In the genomic region with DNA sequence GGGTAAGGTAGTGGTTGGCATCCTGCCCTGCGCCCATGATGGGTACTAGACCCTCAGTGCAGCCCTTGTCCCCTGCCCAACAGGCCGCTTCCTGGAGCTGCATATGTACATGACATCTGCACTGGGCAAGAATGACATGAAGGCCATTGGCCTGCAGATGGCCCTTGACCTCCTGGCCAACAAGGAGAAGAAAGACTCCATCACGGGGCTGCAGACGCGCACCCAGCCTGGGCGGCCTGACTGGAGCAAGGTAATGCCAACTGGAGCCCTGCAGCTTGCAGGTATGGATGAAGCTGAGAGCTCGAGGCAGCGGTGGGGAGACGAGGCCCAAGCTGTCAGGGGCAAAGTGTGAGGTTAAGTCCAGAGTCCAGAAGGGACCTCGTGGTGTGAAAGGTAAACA, we compare ENCODE assay signal across 26 cellular contexts. TPM values are rescaled to one million over a fixed set of nuclear protein-coding genes. Genes with fewer than 3 reads are reported as not detected.
"Had no signal": no experiment of that assay in that cellular context is flagged by ENCODE, and none has a peak within 500 bp of the region (broad histone marks: within the 10 kb centered on the region; RNA-seq: fewer than 3 reads in every experiment).

No MANE protein-coding gene starts in this region.

- H3K4me3 ChIP-seq: neural progenitor cell, ovary, psoas muscle, right lobe of liver, sigmoid colon, stomach, thoracic aorta, thyroid gland, tibial nerve, upper lobe of left lung, uterus had no signal

- FAIRE-seq: small intestine had no signal

- H3K9me3 ChIP-seq: ovary, psoas muscle, right lobe of liver, sigmoid colon, stomach, thoracic aorta, thyroid gland, tibial nerve, upper lobe of left lung, uterus had no signal

- H3K27ac ChIP-seq: neural progenitor cell, ovary, parathyroid adenoma, psoas muscle, right lobe of liver, sigmoid colon, stomach, thoracic aorta, thyroid gland, tibial nerve, upper lobe of left lung, uterus had no signal

- ATAC-seq: natural killer cell; psoas muscle; right cardiac atrium; right lobe of liver; stimulated activated effector memory CD8-positive, alpha-beta T cell treated with anti-CD3 and anti-CD28 coated beads, Interleukin-12 subunit alpha, Interleukin-12 subunit beta, amount 100 ng/mL, for 72 hours; stimulated activated naive B cell treated with anti-CD40 and anti-IgM and Interleukin-4, amounts not matched to agents 10 μg/mL and 1 μg/mL and 100 μg/mL, for 72 hours had no signal

- H3K4me1 ChIP-seq: neural progenitor cell, parathyroid adenoma, thyroid gland, uterus had no signal

- H3K36me3 ChIP-seq: neural progenitor cell, ovary, right lobe of liver, sigmoid colon, stomach, thoracic aorta, thyroid gland, tibial nerve, upper lobe of left lung, uterus had no signal

- H3K27me3 ChIP-seq: ovary, right lobe of liver, thyroid gland, upper lobe of left lung, uterus had no signal

- DNase-seq: natural killer cell; occipital lobe; ovary; psoas muscle; right cardiac atrium; right lobe of liver; sigmoid colon; stimulated activated CD4-positive, alpha-beta T cell treated with anti-CD3 and anti-CD28 coated beads, Interleukin-15, amount 100 ng/mL, for 24 hours; stimulated activated CD4-positive, alpha-beta T cell treated with anti-CD3 and anti-CD28 coated beads, Interleukin-2, amount 100 ng/mL, for 24 hours; stimulated activated CD4-positive, alpha-beta T cell treated with anti-CD3 and anti-CD28 coated beads, Interleukin-2, amount 100 ng/mL, for 48 hours; stimulated activated CD4-positive, alpha-beta T cell treated with anti-CD3 and anti-CD28 coated beads, Interleukin-4, amount 100 ng/mL, for 24 hours; stimulated activated naive B cell treated with anti-CD40 and anti-IgM and Interleukin-4, amounts not matched to agents 10 μg/mL and 1 μg/mL and 100 μg/mL, for 72 hours; stimulated activated naive CD4-positive, alpha-beta T cell treated with Interleukin-2 at 50 U/mL for 16 hours; stomach; thyroid gland; trophoblast cell; uterus had no signal

RNA-seq across cellular contexts. Expression of a gene that starts 40.8 kb away (rescaled TPM):
- total RNA-seq: progenitor cell of endocrine pancreas, temporal lobe had no signal
